Comparison of ENCODE assay signal across 13 cellular contexts in genomic region chr1:108282528-108283257, GRCh38. TPM values are rescaled to one million over a fixed set of nuclear protein-coding genes. Genes with fewer than 3 reads are reported as not detected.
"Had no signal": no experiment of that assay in that cellular context is flagged by ENCODE, and none has a peak within 500 bp of the region (broad histone marks: within the 10 kb centered on the region; RNA-seq: fewer than 3 reads in every experiment).

No MANE protein-coding gene starts in this region.

RNA-seq across cellular contexts. Expression of gene NBPF4, which starts 38.8 kb away (rescaled TPM):
- total RNA-seq: activated CD4-positive, alpha-beta memory T cell treated with anti-CD3 and anti-CD28 coated beads for 36 hours; activated CD4-positive, alpha-beta T cell treated with anti-CD3 and anti-CD28 coated beads, Interleukin-2, amount 10 ng/mL, durations not matched to agents 24 days and 14 days; activated CD8-positive, alpha-beta T cell treated with anti-CD3 and anti-CD28 coated beads, Interleukin-2, amount 10 ng/mL, durations not matched to agents 7 days and 5 days; activated naive CD4-positive, alpha-beta T cell treated with anti-CD3 and anti-CD28 coated beads for 36 hours; body of pancreas; chondrocyte; dermis blood vessel endothelial cell; esophagus muscularis mucosa; foreskin keratinocyte; gastrocnemius medialis; heart left ventricle had no signal
- polyA plus RNA-seq: adrenal gland, aorta, foreskin keratinocyte, heart left ventricle had no signal
